8 cellular contexts compared by ENCODE assay signal in genomic region chr3:143971367-143972154, GRCh38. TPM values are rescaled to one million over a fixed set of nuclear protein-coding genes. Genes with fewer than 3 reads are reported as not detected.
DNase-seq lines count a peak whose midpoint lies in the region; ATAC-seq, FAIRE-seq and TF ChIP-seq lines count a peak whose summit lies in the region.

TSS of gene DIPK2A (plus strand) at chr3:143971823. CDS start at chr3:143972333, 510 bp downstream.

- TF ChIP-seq CTCF in GM06990 (IDR thresholded peaks at IDR 0.05; ENCODE audit: insufficient read depth, low read length, poor library complexity, severe bottlenecking) (no peak), NB4 (IDR thresholded peaks at IDR 0.05; ENCODE audit: low read depth, low read length) (no peak)

- H3K4me2 ChIP-seq in neuronal stem cell (ENCODE audit: insufficient read depth, low read length, poor library complexity, severe bottlenecking), result peak within 1 kb of the TSS; percentile 86

- H3K27ac ChIP-seq in neuronal stem cell (replicated peaks; ENCODE audit: low read length), result peak within 1 kb of the TSS; percentile 99
- peak within 1 kb of the TSS; percentile 91 for H3K27ac ChIP-seq in subcutaneous abdominal adipose tissue (ENCODE audit: low read depth, low read length)

- H3K36me3 ChIP-seq in GM06990 (ENCODE audit: control insufficient read depth, insufficient read depth, low read length) (no peaks in the 10 kb centered on the region), neuronal stem cell (replicated peaks in 1 of 2; ENCODE audit: control insufficient read depth in 2 of 2, insufficient read depth in 2 of 2, low read length in 2 of 2) (no peaks in the 10 kb centered on the region), subcutaneous abdominal adipose tissue (ENCODE audit: control insufficient read depth in 5 of 5, insufficient read depth in 5 of 5, low read length in 5 of 5) (no peaks in the 10 kb centered on the region)

- peaks cover 17% of the 10 kb centered on the region for H3K4me1 Mint-ChIP-seq in activated naive CD4-positive, alpha-beta T cell treated with anti-CD3 and anti-CD28 coated beads for 36 hours (ENCODE audit: low read depth)

- no peaks in the 10 kb centered on the region for H3K9me3 Mint-ChIP-seq in activated naive CD4-positive, alpha-beta T cell treated with anti-CD3 and anti-CD28 coated beads for 36 hours

- intact Hi-C loops in activated naive CD4-positive, alpha-beta T cell treated with anti-CD3 and anti-CD28 coated beads for 36 hours (cut with micrococcal nuclease), result loop anchor here (1.0 to 10.0 kb wide), 16 partner anchors 61 to 1827 kb away; partner anchors contain the start of genes ATR, CHST2, SLC9A9 and TFDP2

- H2BK12ac ChIP-seq in neuronal stem cell (ENCODE audit: low read length), result peak within 1 kb of the TSS; percentile 97

- peak; percentile 90 for TF ChIP-seq POLR2A in NB4 (IDR thresholded peaks at IDR 0.05; ENCODE audit: extremely low read depth, insufficient read length)

- peak within 1 kb of the TSS; percentile 91 for H2BK120ac ChIP-seq in neuronal stem cell (ENCODE audit: low read depth, low read length)

- WGBS in neuronal stem cell (ENCODE audit: extremely low coverage in 2 of 2, insufficient read length in 2 of 2, insufficient replicate concordance in 1 of 2), 2 donors, result no CpG with 5 or more reads among the region's 70 CpGs

- H3K27me3 ChIP-seq in GM06990 (replicated peaks; ENCODE audit: control insufficient read depth, insufficient read depth, low read length) (no peaks in the 10 kb centered on the region), neuronal stem cell (ENCODE audit: control insufficient read depth in 3 of 3, insufficient read depth in 3 of 3, low read depth in 1 of 3, low read length in 3 of 3) (no peaks in the 10 kb centered on the region), subcutaneous abdominal adipose tissue (ENCODE audit: control insufficient read depth in 5 of 5, insufficient read depth in 4 of 5, low read length in 5 of 5) (no peaks in the 10 kb centered on the region)

- no peak within 1 kb of the TSS for H4K8ac ChIP-seq in neuronal stem cell (ENCODE audit: low read depth, low read length)

- H3K36me3 Mint-ChIP-seq in activated naive CD4-positive, alpha-beta T cell treated with anti-CD3 and anti-CD28 coated beads for 36 hours (ENCODE audit: low read depth), result no peaks in the 10 kb centered on the region

- peaks cover 6% of the 10 kb centered on the region for H3K79me1 ChIP-seq in neuronal stem cell (ENCODE audit: low read depth, low read length)

- no peak for FAIRE-seq in frontal cortex (lab: Jason Lieb, UNC)

- H3K9ac ChIP-seq in neuronal stem cell (ENCODE audit: low read depth, low read length, poor library complexity), result peak within 1 kb of the TSS; percentile 97
- peak within 1 kb of the TSS; percentile 38 to 88 (median 83) for H3K9ac ChIP-seq in subcutaneous abdominal adipose tissue (ENCODE audit: low read length in 5 of 5)

- peak within 1 kb of the TSS; percentile 91 for H2AFZ ChIP-seq in neuronal stem cell (ENCODE audit: low read length)

- H3K9me3 ChIP-seq in neuronal stem cell (replicated peaks in 1 of 2; ENCODE audit: control insufficient read depth in 2 of 2, insufficient read depth in 1 of 2, low read depth in 1 of 2, low read length in 2 of 2), result no peaks in the 10 kb centered on the region
- no peaks in the 10 kb centered on the region for H3K9me3 ChIP-seq in subcutaneous abdominal adipose tissue (ENCODE audit: control insufficient read depth in 5 of 5, low read length in 5 of 5)

- H3K4me3 Mint-ChIP-seq in activated naive CD4-positive, alpha-beta T cell treated with anti-CD3 and anti-CD28 coated beads for 36 hours, result peak within 1 kb of the TSS; percentile 94

- H4K91ac ChIP-seq in neuronal stem cell (ENCODE audit: low read depth, low read length, poor library complexity), result peak within 1 kb of the TSS; percentile 53

- peak within 1 kb of the TSS; percentile 99 for H2BK15ac ChIP-seq in neuronal stem cell (ENCODE audit: low read length)

- peak within 1 kb of the TSS; percentile 100 for H3K18ac ChIP-seq in neuronal stem cell (ENCODE audit: low read length)

- DNase-seq in GM06990 (ENCODE audit: extremely low read depth, insufficient read length) (peak; percentile 99), NB4 (ENCODE audit: low read depth) (peak; percentile 95), SK-N-DZ (ENCODE audit: low spot score) (peak; percentile 95), frontal cortex (ENCODE audit: low spot score in 2 of 2) (peak; percentile 87 to 91), neuronal stem cell (ENCODE audit: low spot score) (peak; percentile 94)
- peak; percentile 94 for DNase-seq in activated naive CD4-positive, alpha-beta T cell treated with anti-CD3 and anti-CD28 coated beads for 36 hours

- ATAC-seq in HG02571 (IDR thresholded peaks at IDR 0.05; ENCODE audit: unreplicated experiment), result peak; percentile 53

- H2AK5ac ChIP-seq in neuronal stem cell (ENCODE audit: low read depth, low read length), result peak within 1 kb of the TSS; percentile 93

- H3K14ac ChIP-seq in neuronal stem cell (ENCODE audit: low read length), result peak within 1 kb of the TSS; percentile 100

- peak within 1 kb of the TSS; percentile 91 for H2BK5ac ChIP-seq in neuronal stem cell (ENCODE audit: low read length)

- peaks cover 3% of the 10 kb centered on the region for H3K27me3 Mint-ChIP-seq in activated naive CD4-positive, alpha-beta T cell treated with anti-CD3 and anti-CD28 coated beads for 36 hours (ENCODE audit: low read depth)

- H3K23ac ChIP-seq in neuronal stem cell (ENCODE audit: low read depth, low read length, poor library complexity), result peak within 1 kb of the TSS; percentile 96

- H3K4me3 ChIP-seq in GM06990 (replicated peaks; ENCODE audit: low read depth, low read length) (peak within 1 kb of the TSS; percentile 98), NB4 (ENCODE audit: low read depth, low read length) (peak within 1 kb of the TSS; percentile 87), neuronal stem cell (ENCODE audit: low read length in 2 of 2) (peak within 1 kb of the TSS; percentile 67 to 95), subcutaneous abdominal adipose tissue (ENCODE audit: low read depth in 1 of 5, low read length in 5 of 5) (peak within 1 kb of the TSS; percentile 83 to 96 (median 88))

- peaks cover 0 to 3% of the 10 kb centered on the region in 2 donors for H3K4me1 ChIP-seq in neuronal stem cell (ENCODE audit: control insufficient read depth in 2 of 2, insufficient read depth in 1 of 2, low read depth in 1 of 2, low read length in 2 of 2)
- peaks cover 0 to 34% (median 26%) of the 10 kb centered on the region in 5 donors for H3K4me1 ChIP-seq in subcutaneous abdominal adipose tissue (ENCODE audit: control insufficient read depth in 5 of 5, insufficient read depth in 5 of 5, low read length in 5 of 5)

- CTCF ChIA-PET in activated naive CD4-positive, alpha-beta T cell treated with anti-CD3 and anti-CD28 coated beads for 36 hours (lab: Charles Lee), result interaction anchor here (0.5 to 2.0 kb wide), 13 partner anchors 8 to 969 kb away, joined by 3 to 7 read pairs (median 4); no protein-coding TSS in a partner anchor

- peak within 1 kb of the TSS; percentile 92 for H3K27ac Mint-ChIP-seq in activated naive CD4-positive, alpha-beta T cell treated with anti-CD3 and anti-CD28 coated beads for 36 hours

- H3K4ac ChIP-seq in neuronal stem cell (ENCODE audit: low read length), result peak within 1 kb of the TSS; percentile 93

RNA-seq across cellular contexts. Expression of gene DIPK2A, which starts in this region (rescaled TPM):
- polyA plus RNA-seq in SK-N-DZ (2014; cell fraction: cytosol; rRNA removed), result 16.7 TPM in 2 replicates
- 12.5 and 28.3 TPM in 2 replicates for polyA plus RNA-seq in SK-N-DZ (2014; cell fraction: nucleus; rRNA removed)
- total RNA-seq in activated naive CD4-positive, alpha-beta T cell treated with anti-CD3 and anti-CD28 coated beads for 36 hours, result 1 to 10 TPM; 5.6 to 6.3 TPM
- 63.6 TPM for total RNA-seq in frontal cortex
- 23.7 TPM for polyA plus RNA-seq in neuronal stem cell (2013, experiment 1 of 2)
- polyA plus RNA-seq in neuronal stem cell (2013, experiment 2 of 2), result 25.4 TPM

Comparison
In these comparisons a context has a peak if more than half of its experiments do, and no peak if none do; other contexts are left out.
1. Peak in every context shown above with its lines: DNase-seq, ATAC-seq, H3K4me3 ChIP-seq and H3K27ac ChIP-seq.